ENCODE assay signal across 8 cellular contexts in the genomic region with DNA sequence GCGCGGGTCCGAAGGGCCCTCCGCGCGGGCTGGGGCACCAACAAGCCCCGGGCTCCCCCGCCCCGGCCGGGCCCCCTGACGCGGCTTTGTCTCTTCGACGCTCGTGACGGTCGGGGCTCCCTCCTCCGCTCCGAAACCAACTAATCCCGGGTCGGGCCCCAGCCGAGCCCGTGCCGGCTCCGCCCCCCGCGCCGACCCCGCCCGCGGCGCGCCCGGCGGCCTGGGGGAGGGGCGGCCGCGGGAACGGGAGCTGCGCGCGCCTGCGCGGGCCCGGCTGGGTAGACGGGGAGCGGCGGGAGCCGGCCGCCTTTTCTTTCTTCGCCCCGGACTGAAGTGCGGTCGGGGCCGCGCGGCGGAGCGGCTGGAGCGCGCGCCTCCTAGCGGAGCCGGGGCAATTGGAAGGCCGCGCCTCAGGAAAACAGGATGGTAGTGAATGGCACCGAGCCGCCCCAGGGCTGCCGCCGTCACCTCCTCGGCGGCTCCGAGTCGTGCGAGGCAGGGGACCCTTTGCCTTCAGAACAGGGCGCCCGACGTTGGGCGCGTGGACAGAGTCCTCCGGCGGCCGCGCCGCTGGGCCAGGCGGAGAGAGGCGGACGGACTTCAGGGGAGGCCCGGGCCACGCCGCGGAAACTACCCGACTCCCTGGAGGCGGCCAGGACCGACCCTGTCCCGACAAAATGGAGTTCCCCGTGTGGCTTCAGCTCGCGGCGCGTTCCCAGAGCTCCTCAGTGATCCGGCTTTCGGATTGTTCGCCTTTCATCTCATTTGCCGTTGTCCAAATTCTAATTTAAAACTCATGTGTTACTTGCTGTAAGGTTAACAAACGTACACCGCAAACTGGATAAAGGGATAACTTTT. TPM values are rescaled to one million over a fixed set of nuclear protein-coding genes. Genes with fewer than 3 reads are reported as not detected.
DNase-seq lines count a peak whose midpoint lies in the region; ATAC-seq and TF ChIP-seq lines count a peak whose summit lies in the region.

TSS of gene TP53BP2 (minus strand) at position 138 of the 858 bp plus-strand sequence. CDS start 267 bp downstream, outside the sequence.

- POLR2A ChIA-PET in activated CD8-positive, alpha-beta memory T cell treated with anti-CD3 and anti-CD28 coated beads for 36 hours (lab: Charles Lee): interaction anchor here (0.8 to 1.9 kb wide), 4 partner anchors 10 to 146 kb away, joined by 4 to 14 read pairs (median 4); no protein-coding TSS in a partner anchor

- CTCF ChIA-PET in activated CD8-positive, alpha-beta memory T cell treated with anti-CD3 and anti-CD28 coated beads for 36 hours (lab: Charles Lee): interaction anchor here (0.9 to 2.9 kb wide), 6 partner anchors 10 to 145 kb away, joined by 3 to 14 read pairs (median 4); no protein-coding TSS in a partner anchor

- peaks cover 26% of the 10 kb centered on the region for H3K4me1 Mint-ChIP-seq in memory B cell

- no peaks in the 10 kb centered on the region for H3K9me3 Mint-ChIP-seq in memory B cell

- DNase-seq in COR-L47 (lab: John Stamatoyannopoulos, UW): peak; percentile 95
- peak; percentile 70 to 85 for DNase-seq in HL-60 (ENCODE audit: low read depth in 1 of 2, low spot score in 1 of 2)
- DNase-seq in NOMO-1 (lab: John Stamatoyannopoulos, UW; ENCODE audit: unreplicated experiment in 2 of 2): peak; percentile 81 to 90
- peak; percentile 76 to 82 (median 81) for DNase-seq in effector memory CD4-positive, alpha-beta T cell
- peak; percentile 82 to 88 for DNase-seq in memory B cell (ENCODE audit: low spot score in 2 of 2)
- DNase-seq in stimulated activated CD8-positive, alpha-beta memory T cell treated with anti-CD3 and anti-CD28 coated beads, Interleukin-12 subunit alpha, Interleukin-12 subunit beta, amount 100 ng/mL, for 4 hours (ENCODE audit: low read depth): peak; percentile 80

- no peaks in the 10 kb centered on the region for H3K9me3 ChIP-seq in effector memory CD4-positive, alpha-beta T cell (ENCODE audit: control insufficient read depth, low read length)

- no peaks in the 10 kb centered on the region for H3K27me3 Mint-ChIP-seq in memory B cell

- peak within 1 kb of the TSS; percentile 98 for H3K27ac Mint-ChIP-seq in memory B cell

- TF ChIP-seq CTCF in HL-60 (IDR thresholded peaks at IDR 0.05; ENCODE audit: insufficient read depth, low read length): peak; percentile 27

- H3K27me3 ChIP-seq in HL-60 (ENCODE audit: insufficient read depth, poor library complexity, severe bottlenecking): no peaks in the 10 kb centered on the region
- no peaks in the 10 kb centered on the region for H3K27me3 ChIP-seq in effector memory CD4-positive, alpha-beta T cell (replicated peaks; ENCODE audit: control insufficient read depth, insufficient read depth, low read length, poor library complexity, severe bottlenecking)

- H3K4me3 ChIP-seq in HL-60 (replicated peaks; ENCODE audit: insufficient read depth, low read length): peak within 1 kb of the TSS; percentile 51
- peak within 1 kb of the TSS; percentile 79 for H3K4me3 ChIP-seq in effector memory CD4-positive, alpha-beta T cell (ENCODE audit: insufficient read depth, low read depth, low read length, poor library complexity, severe bottlenecking)

- no peaks in the 10 kb centered on the region for H3K36me3 ChIP-seq in effector memory CD4-positive, alpha-beta T cell (ENCODE audit: control insufficient read depth, insufficient read depth, low read length)

- peak within 1 kb of the TSS; percentile 89 for H3K4me3 Mint-ChIP-seq in memory B cell

- H3K36me3 Mint-ChIP-seq in memory B cell: no peaks in the 10 kb centered on the region

- H3K27ac ChIP-seq in HL-60 (replicated peaks): peak within 1 kb of the TSS; percentile 97
- H3K27ac ChIP-seq in effector memory CD4-positive, alpha-beta T cell (ENCODE audit: insufficient read depth, low read length, poor library complexity, severe bottlenecking): peak within 1 kb of the TSS; percentile 99

- ATAC-seq in GM19463 (IDR thresholded peaks at IDR 0.05; ENCODE audit: unreplicated experiment): peak; percentile 68
- peak; percentile 82 for ATAC-seq in memory B cell (ENCODE audit: low read depth)

- H3K4me1 ChIP-seq in effector memory CD4-positive, alpha-beta T cell (ENCODE audit: control insufficient read depth, insufficient read depth, low read length, poor library complexity, severe bottlenecking): peaks cover 14% of the 10 kb centered on the region

RNA-seq across cellular contexts. Expression of gene TP53BP2, which starts in this region (rescaled TPM):
- 10 to 100 TPM; 37.8 to 38.7 TPM for total RNA-seq in activated CD8-positive, alpha-beta memory T cell treated with anti-CD3 and anti-CD28 coated beads for 36 hours

Comparison
In these comparisons a context has a peak if more than half of its experiments do, and no peak if none do; other contexts are left out.
1. Peak in every context shown above with its lines: DNase-seq, ATAC-seq, H3K4me3 ChIP-seq and H3K27ac ChIP-seq.